In genomic region chr10:102763037-102763607, GRCh38 we compare ENCODE assay signal across 2 cellular contexts.
TF ChIP-seq lines count a peak whose summit lies in the region.

No MANE protein-coding gene starts in this region.

TF ChIP-seq in liver, 16 proteins besides CTCF, POLR2A, EP300 and RAD21:
- TF ChIP-seq NR2F2 (IDR thresholded peaks at IDR 0.05), result no peak
- no peak for TF ChIP-seq FOXA2 (IDR thresholded peaks at IDR 0.05)
- no peak for TF ChIP-seq YY1 (IDR thresholded peaks at IDR 0.05)
- no peak for TF ChIP-seq EGR1 (IDR thresholded peaks at IDR 0.05; ENCODE audit: low read depth in 2 of 2)
- TF ChIP-seq HNF4G (IDR thresholded peaks at IDR 0.05), result no peak
- TF ChIP-seq ATF3 (IDR thresholded peaks at IDR 0.05), result no peak
- TF ChIP-seq HNF4A (conservative IDR thresholded peaks at IDR 0.05), result no peak
- no peak for TF ChIP-seq ZBTB33 (IDR thresholded peaks at IDR 0.05)
- TF ChIP-seq REST (IDR thresholded peaks at IDR 0.05), result no peak
- no peak for TF ChIP-seq RXRA (IDR thresholded peaks at IDR 0.05)
- no peak for TF ChIP-seq SP1 (IDR thresholded peaks at IDR 0.05)
- no peak for TF ChIP-seq FOXA1 (IDR thresholded peaks at IDR 0.05)
- TF ChIP-seq TAF1 (conservative IDR thresholded peaks at IDR 0.05), result no peak
- no peak for TF ChIP-seq MAX (IDR thresholded peaks at IDR 0.05)

TF ChIP-seq in HepG2, 621 proteins besides CTCF, POLR2A, EP300 and RAD21:
- no peak for TF ChIP-seq PHB2 (IDR thresholded peaks at IDR 0.05; ENCODE audit: partially characterized antibody)
